Comparison of ENCODE assay signal across 19 cellular contexts in genomic region chr12:124678421-124678893, GRCh38.
A peak's percentile ranks its signal among the peaks of the same experiment; 100 is the strongest.
DNase-seq lines count a peak whose midpoint lies in the region; ATAC-seq, FAIRE-seq and TF ChIP-seq lines count a peak whose summit lies in the region.
"Had no signal": no experiment of that assay in that cellular context is flagged by ENCODE, and none has a peak within 500 bp of the region (broad histone marks: within the 10 kb centered on the region; RNA-seq: fewer than 3 reads in every experiment).

No MANE protein-coding gene starts in this region.

- POLR2A ChIA-PET in A549 (lab: Yijun Ruan, JAX) (no interaction called here), HEK293 (lab: Yijun Ruan, JAX) (no interaction called here)

- no peaks in the 10 kb centered on the region for H3K79me1 ChIP-seq in mesenchymal stem cell (replicated peaks; ENCODE audit: low read length, poor library complexity, severe bottlenecking)

- H3K79me2 ChIP-seq in GM23248 (ENCODE audit: insufficient read depth), result no peaks in the 10 kb centered on the region

- no peak for TF ChIP-seq POLR2A in A549 (IDR thresholded peaks at IDR 0.05; ENCODE audit: low read length)

- no peak for FAIRE-seq in A549 (lab: Jason Lieb, UNC)
- FAIRE-seq: pancreas had no signal

- H3F3A ChIP-seq in GM23248 (ENCODE audit: insufficient read depth), result peaks cover 15% of the 10 kb centered on the region

- 62% methylated on average over 5 of the region's 15 CpGs for WGBS in A549 (ENCODE audit: missing lambda C conversion rate)
- 55% methylated on average over 12 of the region's 15 CpGs for WGBS in mesenchymal stem cell
- 69 to 74% methylated on average over 11 to 15 of the region's 15 CpGs for WGBS in GM23248 (ENCODE audit: low coverage in 1 of 2, low lambda C conversion rate in 2 of 2, missing lambda C conversion rate in 2 of 2), 2 experiments

- peak overlapping the region; percentile 91 for H4K91ac ChIP-seq in mesenchymal stem cell (ENCODE audit: low read length)

- no peaks in the 10 kb centered on the region for H3K9me2 ChIP-seq in GM23248 (ENCODE audit: insufficient read depth)

- no peaks in the 10 kb centered on the region for H3K9me3 ChIP-seq in A549
- H3K9me3 ChIP-seq in HEK293 (ENCODE audit: control insufficient read depth, insufficient read depth, low read depth, low read length), result no peaks in the 10 kb centered on the region
- H3K9me3 ChIP-seq in mesenchymal stem cell (ENCODE audit: control insufficient read depth, low read length), result no peaks in the 10 kb centered on the region
- H3K9me3 ChIP-seq in GM23248 (ENCODE audit: low read depth), result no peaks in the 10 kb centered on the region
- H3K9me3 ChIP-seq: HAP-1, pancreas, sigmoid colon had no signal

- H3K27ac ChIP-seq in A549, result peak overlapping the region; percentile 11 to 96; a peak in 4 of 6 replicates
- H3K27ac ChIP-seq in HEK293 (ENCODE audit: extremely low read depth, low read depth, low read length), result no peak overlapping the region
- H3K27ac ChIP-seq in mesenchymal stem cell (ENCODE audit: low read length, poor library complexity, severe bottlenecking), result peak overlapping the region; percentile 7
- no peak overlapping the region for H3K27ac ChIP-seq in GM23248

- TF ChIP-seq EP300 in A549 (IDR thresholded peaks at IDR 0.05), result no peak

- peak overlapping the region in 1 of 2 experiments; percentile 54 for H3K4ac ChIP-seq in mesenchymal stem cell (ENCODE audit: low read depth in 1 of 2, low read length in 2 of 2)

- CTCF ChIA-PET in A549 (lab: Yijun Ruan, JAX), result interaction anchor here (0.9 to 1.3 kb wide), 2 partner anchors 14 to 26 kb away, joined by 3 to 4 read pairs; no protein-coding TSS in a partner anchor
- CTCF ChIA-PET in HEK293 (lab: Yijun Ruan, JAX), result no interaction called here

- no peaks in the 10 kb centered on the region for H3K36me3 ChIP-seq in HEK293 (ENCODE audit: control insufficient read depth in 2 of 2, insufficient read depth in 1 of 2, low read length in 2 of 2)
- no peaks in the 10 kb centered on the region for H3K36me3 ChIP-seq in mesenchymal stem cell (ENCODE audit: control insufficient read depth in 1 of 2, insufficient read depth in 2 of 2, low read depth in 1 of 2, low read length in 2 of 2)
- no peaks in the 10 kb centered on the region for H3K36me3 ChIP-seq in GM23248 (ENCODE audit: low read depth)
- H3K36me3 ChIP-seq: HAP-1, pancreas, sigmoid colon had no signal

- in situ Hi-C loops in GM23248 (cut with MboI), result no loop called here

- ATAC-seq in A549 (no peak), HG03045 (IDR thresholded peaks at IDR 0.05; ENCODE audit: unreplicated experiment) (no peak)
- ATAC-seq: stimulated activated effector memory CD8-positive, alpha-beta T cell treated with anti-CD3 and anti-CD28 coated beads, Interleukin-12 subunit alpha, Interleukin-12 subunit beta, amount 100 ng/mL, for 72 hours had no signal

- H4K8ac ChIP-seq in mesenchymal stem cell (ENCODE audit: low read length), result no peak overlapping the region

- no peak for TF ChIP-seq CTCF in A549 (IDR thresholded peaks at IDR 0.05)
- TF ChIP-seq CTCF in HEK293 (tag by site-specific recombination; IDR thresholded peaks at IDR 0.05), result no peak

- H3K4me1 ChIP-seq in A549 (peaks cover 44% of the 10 kb centered on the region), HEK293 (ENCODE audit: control insufficient read depth, insufficient read depth, low read length) (no peaks in the 10 kb centered on the region), mesenchymal stem cell (ENCODE audit: control insufficient read depth, insufficient read depth, low read depth, low read length) (peaks cover 72% of the 10 kb centered on the region), GM23248 (ENCODE audit: insufficient read depth) (peaks cover 33% of the 10 kb centered on the region)
- H3K4me1 ChIP-seq: pancreas had no signal

- H3K27me3 ChIP-seq in mesenchymal stem cell (ENCODE audit: control insufficient read depth in 1 of 2, insufficient read depth in 1 of 2, low read length in 2 of 2), result no peaks in the 10 kb centered on the region
- H3K27me3 ChIP-seq in GM23248 (replicated peaks; ENCODE audit: insufficient read depth), result no peaks in the 10 kb centered on the region
- H3K27me3 ChIP-seq: pancreas, sigmoid colon had no signal

- H3K4me3 ChIP-seq in A549 (no peak overlapping the region), HEK293 (ENCODE audit: low read depth, low read length) (no peak overlapping the region), mesenchymal stem cell (ENCODE audit: insufficient read depth in 1 of 2, low read depth in 1 of 2, low read length in 2 of 2) (no peak overlapping the region), GM23248 (no peak overlapping the region)
- H3K4me3 ChIP-seq: HAP-1, pancreas, sigmoid colon had no signal

- H3K23ac ChIP-seq in mesenchymal stem cell (ENCODE audit: low read length in 2 of 2), result no peak overlapping the region

- no peak overlapping the region for H2BK5ac ChIP-seq in mesenchymal stem cell (ENCODE audit: low read depth, low read length, poor library complexity, severe bottlenecking)

- H2AFZ ChIP-seq in mesenchymal stem cell (ENCODE audit: low read depth, low read length) (no peak overlapping the region), GM23248 (no peak overlapping the region)

- H2AK5ac ChIP-seq in mesenchymal stem cell (ENCODE audit: low read length, severe bottlenecking), result peak overlapping the region; percentile 24

- no peaks in the 10 kb centered on the region for H4K20me1 ChIP-seq in GM23248 (ENCODE audit: insufficient read depth)

- H2BK12ac ChIP-seq in mesenchymal stem cell (ENCODE audit: low read length in 2 of 2), result peak overlapping the region in 1 of 2 experiments; percentile 77

- DNase-seq in A549 (ENCODE audit: low read depth in 1 of 2, low spot score in 1 of 2) (no peak), astrocyte of the hippocampus (ENCODE audit: low read depth, low spot score) (peak; percentile 53), mesenchymal stem cell (peak; percentile 48), GM23248 (no peak), COLO829 (ENCODE audit: low spot score) (no peak)
- no peak for DNase-seq in activated CD4-positive, alpha-beta T cell treated with anti-CD3 and anti-CD28 coated beads, Interleukin-2, amount 50 U/mL, for 4 hours
- DNase-seq: activated CD8-positive, alpha-beta memory T cell treated with anti-CD3 and anti-CD28 coated beads, Interleukin-2, amount 50 U/mL, for 48 hours; activated effector memory CD4-positive, alpha-beta T cell treated with anti-CD3 and anti-CD28 coated beads, Interleukin-2, amount 50 U/mL, for 16 hours; CD4-positive, alpha-beta memory T cell; dermis blood vessel endothelial cell; DMS79 treated with DMSO at 0.1 percent for 48 hours; NCI-H774; pancreas; SHP77 treated with DMSO at 0.1 percent for 48 hours; sigmoid colon had no signal

- H3K4me2 ChIP-seq in A549 (no peak overlapping the region), mesenchymal stem cell (ENCODE audit: low read length, poor library complexity, severe bottlenecking) (no peak overlapping the region), GM23248 (ENCODE audit: unreplicated experiment) (no peak overlapping the region)

- no peak for TF ChIP-seq RAD21 in A549 (conservative IDR thresholded peaks at IDR 0.05 in 1 of 2, IDR thresholded peaks at IDR 0.05 in 1 of 2)

- no peak overlapping the region for H3K14ac ChIP-seq in mesenchymal stem cell (ENCODE audit: low read length in 2 of 2)

- H2BK15ac ChIP-seq in mesenchymal stem cell (ENCODE audit: low read depth, poor library complexity, severe bottlenecking), result peak overlapping the region; percentile 91

- H3K9ac ChIP-seq in mesenchymal stem cell (ENCODE audit: low read length) (no peak overlapping the region), GM23248 (no peak overlapping the region)

- H2BK120ac ChIP-seq in mesenchymal stem cell (ENCODE audit: low read depth, low read length), result peak overlapping the region; percentile 29

- H3K18ac ChIP-seq in mesenchymal stem cell (ENCODE audit: low read depth in 1 of 2, low read length in 2 of 2), result peak overlapping the region; percentile 38 to 55

TF ChIP-seq in A549, 52 proteins besides CTCF, POLR2A, EP300 and RAD21 (continues in another document):
- TF ChIP-seq SMC3 (IDR thresholded peaks at IDR 0.05) (no peak), ZFP36 (IDR thresholded peaks at IDR 0.05; ENCODE audit: borderline replicate concordance, partially characterized antibody) (no peak), FOSB (CRISPR knock-in tag; IDR thresholded peaks at IDR 0.05) (no peak), NFE2L2 (conservative IDR thresholded peaks at IDR 0.05; ENCODE audit: low read length) (no peak), MAFK (IDR thresholded peaks at IDR 0.05; ENCODE audit: partially characterized antibody) (no peak), RNF2 (IDR thresholded peaks at IDR 0.05; ENCODE audit: borderline replicate concordance, low read depth) (no peak)

TF ChIP-seq in HEK293, 187 proteins besides CTCF, POLR2A, EP300 and RAD21 (continues in another document):
- TF ChIP-seq ZNF658 (tag by site-specific recombination; IDR thresholded peaks at IDR 0.05) (no peak), ZNF510 (tag by site-specific recombination; IDR thresholded peaks at IDR 0.05; ENCODE audit: insufficient replicate concordance) (no peak), ZXDB (tag by site-specific recombination; IDR thresholded peaks at IDR 0.05) (no peak), ZNF324 (tag by site-specific recombination; IDR thresholded peaks at IDR 0.05) (no peak), ZNF404 (tag by site-specific recombination; IDR thresholded peaks at IDR 0.05) (no peak), HIC1 (tag by site-specific recombination; IDR thresholded peaks at IDR 0.05) (no peak), EGR2 (tag by site-specific recombination; IDR thresholded peaks at IDR 0.05; ENCODE audit: low read depth) (peak; percentile 55), MEIS1 (CRISPR knock-in tag; IDR thresholded peaks at IDR 0.05; ENCODE audit: borderline replicate concordance) (no peak)

Comparison
In these comparisons a context has a peak if more than half of its experiments do, and no peak if none do; other contexts are left out.
1. DNase-seq: peak in astrocyte of the hippocampus (single experiment) and mesenchymal stem cell (single experiment); none in A549 (0 of 2), GM23248 (single experiment), activated CD4-positive, alpha-beta T cell treated with anti-CD3 and anti-CD28 coated beads, Interleukin-2, amount 50 U/mL, for 4 hours (0 of 2) and COLO829 (single experiment).
2. H3K27ac ChIP-seq: peak in A549 (2 of 2) and mesenchymal stem cell (single experiment); none in HEK293 (single experiment) and GM23248 (single experiment).